8 cellular contexts compared by ENCODE assay signal in genomic region chr5:43603535-43604363, GRCh38. TPM values are rescaled to one million over a fixed set of nuclear protein-coding genes. Genes with fewer than 3 reads are reported as not detected.
DNase-seq lines count a peak whose midpoint lies in the region; ATAC-seq, FAIRE-seq and TF ChIP-seq lines count a peak whose summit lies in the region.

No MANE protein-coding gene starts in this region.

- H3K27ac ChIP-seq in PC-3 (ENCODE audit: low read length) (no peak overlapping the region), fibroblast of lung (ENCODE audit: insufficient read depth, low read length) (peak overlapping the region; percentile 89)

- POLR2A ChIA-PET in PC-3 (lab: Charles Lee; ENCODE audit: unreplicated experiment), result no interaction called here

- H3K4me3 Mint-ChIP-seq in activated T-cell treated with anti-CD3 and anti-CD28 coated beads, Interleukin-2, amount 50 U/mL, for 72 hours, result peak overlapping the region; percentile 80 to 97
- peak overlapping the region; percentile 92 for H3K4me3 Mint-ChIP-seq in natural killer cell

- no peak for FAIRE-seq in HTR-8/SVneo (lab: Jason Lieb, UNC)

- CTCF ChIA-PET in PC-3 (lab: Charles Lee), result interaction anchor here (1.4 kb wide), 1 partner anchor 28 kb away, joined by 4 read pairs; no protein-coding TSS in a partner anchor

- H3K4me2 ChIP-seq in PC-3 (ENCODE audit: low read length) (peak overlapping the region; percentile 93), fibroblast of lung (ENCODE audit: extremely low read depth, insufficient read depth, low read length) (peak overlapping the region; percentile 92)

- peak; percentile 6 for ATAC-seq in PC-3
- peak; percentile 79 to 84 for ATAC-seq in activated T-cell treated with anti-CD3 and anti-CD28 coated beads, Interleukin-2, amount 50 U/mL, for 72 hours (replicated peaks in 1 of 2)
- peak; percentile 70 to 78 (median 73) for ATAC-seq in natural killer cell
- ATAC-seq in stimulated activated naive CD8-positive, alpha-beta T cell treated with anti-CD3 and anti-CD28 coated beads, Interleukin-15, Interleukin-2, amounts not matched to agents 100 U/mL and 50 U/mL, for 24 hours, result peak; percentile 80

- peak overlapping the region; percentile 70 for H3K27ac Mint-ChIP-seq in activated T-cell treated with anti-CD3 and anti-CD28 coated beads, Interleukin-2, amount 50 U/mL, for 72 hours
- peak overlapping the region; percentile 94 to 98 for H3K27ac Mint-ChIP-seq in natural killer cell

- H3K9ac ChIP-seq in PC-3 (ENCODE audit: low read length) (peak overlapping the region; percentile 83), fibroblast of lung (ENCODE audit: insufficient read depth, low read length) (peak overlapping the region; percentile 77)

- H3K27me3 Mint-ChIP-seq in activated T-cell treated with anti-CD3 and anti-CD28 coated beads, Interleukin-2, amount 50 U/mL, for 72 hours (ENCODE audit: low read depth), result no peaks in the 10 kb centered on the region
- H3K27me3 Mint-ChIP-seq in natural killer cell (ENCODE audit: low read depth in 2 of 2), result no peaks in the 10 kb centered on the region

- H4K20me1 ChIP-seq in PC-3 (ENCODE audit: low read length) (no peaks in the 10 kb centered on the region), fibroblast of lung (ENCODE audit: control insufficient read depth, extremely low read depth, insufficient read depth, low read length) (no peaks in the 10 kb centered on the region)

- H3K36me3 ChIP-seq in PC-3 (ENCODE audit: low read depth, low read length) (no peaks in the 10 kb centered on the region), fibroblast of lung (ENCODE audit: control insufficient read depth, insufficient read depth, low read length) (no peaks in the 10 kb centered on the region)

- no peaks in the 10 kb centered on the region for H3F3A ChIP-seq in PC-3 (ENCODE audit: low read length, unreplicated experiment)

- H3K4me1 ChIP-seq in PC-3 (ENCODE audit: insufficient read depth, low read length) (peaks cover 22% of the 10 kb centered on the region), fibroblast of lung (ENCODE audit: control insufficient read depth, extremely low read depth, insufficient read depth, low read length) (peaks cover 6% of the 10 kb centered on the region)

- peaks cover 18% of the 10 kb centered on the region for H3K4me1 Mint-ChIP-seq in activated T-cell treated with anti-CD3 and anti-CD28 coated beads, Interleukin-2, amount 50 U/mL, for 72 hours (ENCODE audit: low read depth)
- H3K4me1 Mint-ChIP-seq in natural killer cell, result peaks cover 58% of the 10 kb centered on the region in 2 donors

- H3K79me2 ChIP-seq in PC-3 (ENCODE audit: low read length) (peaks cover 18% of the 10 kb centered on the region; the same call in 1 of the 2 replicates), fibroblast of lung (ENCODE audit: control insufficient read depth, insufficient read depth, low read length) (peaks cover 30% of the 10 kb centered on the region)

- H3K9me3 ChIP-seq in PC-3 (ENCODE audit: low read length), result no peaks in the 10 kb centered on the region
- no peaks in the 10 kb centered on the region for H3K9me3 ChIP-seq in fibroblast of lung (ENCODE audit: control insufficient read depth, insufficient read depth, low read depth, low read length)

- peak overlapping the region; percentile 75 for H3K4me3 ChIP-seq in PC-3 (ENCODE audit: low read length)
- H3K4me3 ChIP-seq in fibroblast of lung (replicated peaks in 1 of 4; ENCODE audit: control extremely low read depth in 1 of 4, insufficient read depth in 1 of 4, low read depth in 3 of 4, low read length in 4 of 4), result peak overlapping the region; percentile 64 to 90 (median 82)

- H3K9me2 ChIP-seq in PC-3 (replicated peaks; ENCODE audit: low read length), result no peaks in the 10 kb centered on the region

- peak overlapping the region; percentile 99 for H2AFZ ChIP-seq in PC-3 (ENCODE audit: low read length)
- peak overlapping the region; percentile 92 for H2AFZ ChIP-seq in fibroblast of lung (ENCODE audit: low read length)

- intact Hi-C loops in PC-3 (cut with micrococcal nuclease) (loop anchor here (2.0 kb wide), 1 partner anchor 47 kb away; the partner anchor contains the start of gene PAIP1), natural killer cell (cut with micrococcal nuclease) (loop anchor here (1.0 to 5.0 kb wide), 2 partner anchors 46 to 121 kb away; partner anchors contain the start of genes PAIP1 and TMEM267)

- no peaks in the 10 kb centered on the region for H3K9me3 Mint-ChIP-seq in activated T-cell treated with anti-CD3 and anti-CD28 coated beads, Interleukin-2, amount 50 U/mL, for 72 hours
- H3K9me3 Mint-ChIP-seq in natural killer cell, result no peaks in the 10 kb centered on the region

- H3K36me3 Mint-ChIP-seq in activated T-cell treated with anti-CD3 and anti-CD28 coated beads, Interleukin-2, amount 50 U/mL, for 72 hours (ENCODE audit: insufficient read depth in 2 of 2), result peaks cover 2 to 14% of the 10 kb centered on the region in 2 donors
- no peaks in the 10 kb centered on the region for H3K36me3 Mint-ChIP-seq in natural killer cell

- TSS peak; percentile 24 for BruUV-seq in PC-3 (replicated peaks; lab: Mats Ljungman, UMichigan)

- TF ChIP-seq CTCF in GM20000 (IDR thresholded peaks at IDR 0.05; ENCODE audit: extremely low read depth, missing control alignments) (no peak), PC-3 (conservative IDR thresholded peaks at IDR 0.05; ENCODE audit: low read depth, low read length) (no peak), fibroblast of lung (conservative IDR thresholded peaks at IDR 0.05 in 1 of 2, IDR thresholded peaks at IDR 0.05 in 1 of 2; ENCODE audit: low read depth in 1 of 2, low read length in 2 of 2) (no peak), natural killer cell (IDR thresholded peaks at IDR 0.05) (no peak)

- H3K27me3 ChIP-seq in PC-3 (ENCODE audit: low read length) (no peaks in the 10 kb centered on the region), fibroblast of lung (ENCODE audit: control insufficient read depth, insufficient read depth, low read length) (no peaks in the 10 kb centered on the region)

- DNase-seq in COLO668 (lab: John Stamatoyannopoulos, UW; ENCODE audit: unreplicated experiment) (peak; percentile 90), GM20000 (ENCODE audit: low spot score) (peak; percentile 66), HTR-8/SVneo (ENCODE audit: insufficient read length, low spot score) (peak; percentile 20), PC-3 (no peak), fibroblast of lung (ENCODE audit: low read depth in 2 of 2) (peak; percentile 34 to 45), natural killer cell (peak; percentile 64)
- DNase-seq in activated T-cell treated with anti-CD3 and anti-CD28 coated beads, Interleukin-2, amount 50 U/mL, for 72 hours, result peak; percentile 80 to 85
- peak; percentile 74 for DNase-seq in stimulated activated naive CD8-positive, alpha-beta T cell treated with anti-CD3 and anti-CD28 coated beads, Interleukin-15, Interleukin-2, amounts not matched to agents 100 U/mL and 50 U/mL, for 24 hours

RNA-seq across cellular contexts. Expression of gene NNT, which starts 0.8 kb away (rescaled TPM):
- total RNA-seq in PC-3 (2014; rRNA removed), result 15.1 and 15.6 TPM in 2 replicates
- total RNA-seq in activated T-cell treated with anti-CD3 and anti-CD28 coated beads, Interleukin-2, amount 50 U/mL, for 72 hours, result 100 to 1,000 TPM; 121 to 138 TPM
- 90.1 and 115 TPM in 2 replicates for total RNA-seq in fibroblast of lung
- polyA plus RNA-seq in fibroblast of lung, result 53.2 and 65.7 TPM in 2 replicates
- polyA plus RNA-seq in fibroblast of lung (2012), result 38.7 and 45.4 TPM in 2 replicates
- 79.1 and 100 TPM in 2 replicates for polyA minus RNA-seq in fibroblast of lung (ENCODE audit: low replicate concordance)
- total RNA-seq in natural killer cell, result 10 to 100 TPM; 57.0 to 66.1 (median 64.6) TPM

RNA-seq across cellular contexts. Expression of gene PAIP1, which starts 46.9 kb away (rescaled TPM):
- total RNA-seq in PC-3 (2014; rRNA removed), result 117 and 142 TPM in 2 replicates
- 10 to 100 TPM; 65.0 to 69.8 TPM for total RNA-seq in activated T-cell treated with anti-CD3 and anti-CD28 coated beads, Interleukin-2, amount 50 U/mL, for 72 hours
- total RNA-seq in fibroblast of lung, result 85.4 and 110 TPM in 2 replicates
- 101 and 120 TPM in 2 replicates for polyA plus RNA-seq in fibroblast of lung
- 66.2 and 70.4 TPM in 2 replicates for polyA plus RNA-seq in fibroblast of lung (2012)
- 9.8 and 20.8 TPM in 2 replicates for polyA minus RNA-seq in fibroblast of lung (ENCODE audit: low replicate concordance)
- total RNA-seq in natural killer cell, result 10 to 100 TPM; 22.4 to 35.1 (median 29.2) TPM

Comparison
In these comparisons a context has a peak if more than half of its experiments do, and no peak if none do; other contexts are left out.
1. ATAC-seq: peak in every context shown above with its lines; median percentile 82 in activated T-cell treated with anti-CD3 and anti-CD28 coated beads, Interleukin-2, amount 50 U/mL, for 72 hours; 80 in stimulated activated naive CD8-positive, alpha-beta T cell treated with anti-CD3 and anti-CD28 coated beads, Interleukin-15, Interleukin-2, amounts not matched to agents 100 U/mL and 50 U/mL, for 24 hours; 73 in natural killer cell; 6 in PC-3.